In the genomic region with DNA sequence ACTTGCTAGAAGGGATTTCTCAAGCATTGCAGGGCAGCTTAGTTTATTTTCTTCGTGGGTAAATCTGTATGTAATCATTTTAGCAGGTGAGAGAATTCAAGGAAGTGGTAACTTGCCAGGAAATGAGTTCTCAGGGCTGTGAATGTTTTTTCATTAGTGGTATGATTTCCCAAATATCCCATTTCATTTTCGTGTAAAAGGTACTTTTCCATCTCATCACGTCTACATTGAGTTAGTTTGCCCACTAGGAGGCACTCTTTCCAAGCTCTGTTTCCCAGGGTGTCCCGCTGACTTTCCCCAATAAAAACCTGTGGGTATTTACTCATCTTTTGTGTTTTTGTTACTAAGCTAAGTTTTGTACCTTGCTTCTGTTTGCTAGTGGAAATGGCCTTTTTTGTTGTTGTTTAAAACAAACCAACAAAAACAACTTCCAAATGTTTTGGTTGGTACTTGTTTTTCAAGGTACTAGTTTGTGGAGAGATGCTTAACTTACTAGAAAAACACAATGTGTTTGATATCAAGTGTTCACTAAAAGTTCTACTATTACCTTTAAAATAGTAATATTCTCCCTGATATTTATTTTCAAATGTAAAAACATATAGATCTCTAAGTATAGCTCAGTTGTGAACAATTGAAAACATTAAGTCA, we compare ENCODE assay signal across 1 cellular context.
TF ChIP-seq lines count a peak whose summit lies in the region.

No MANE protein-coding gene starts in this region.

TF ChIP-seq in HEK293, 187 proteins besides CTCF, POLR2A, EP300 and RAD21 (continued from another document):
- TF ChIP-seq KLF16 (tag by site-specific recombination; IDR thresholded peaks at IDR 0.05) (no peak), ZFHX2 (tag by site-specific recombination; conservative IDR thresholded peaks at IDR 0.05) (no peak), ZNF426 (tag by site-specific recombination; IDR thresholded peaks at IDR 0.05) (no peak), ZEB2 (tag by site-specific recombination; IDR thresholded peaks at IDR 0.05) (peak; percentile 71; the same call in 1 of the 2 replicates), ZNF362 (tag by site-specific recombination; IDR thresholded peaks at IDR 0.05) (no peak), KLF17 (tag by site-specific recombination; IDR thresholded peaks at IDR 0.05) (no peak), ZFP37 (tag by site-specific recombination; IDR thresholded peaks at IDR 0.05) (peak; percentile 51; the same call in 1 of the 2 replicates), ZNF654 (tag by site-specific recombination; IDR thresholded peaks at IDR 0.05; ENCODE audit: low read depth) (peak; percentile 97), ZNF2 (tag by site-specific recombination; IDR thresholded peaks at IDR 0.05) (0 out of 2 replicates have a peak, but pooled peaks have one; percentile 50), ZNF248 (tag by site-specific recombination; IDR thresholded peaks at IDR 0.05) (no peak), SP3 (tag by site-specific recombination; IDR thresholded peaks at IDR 0.05) (no peak), ZNF132 (tag by site-specific recombination; IDR thresholded peaks at IDR 0.05; ENCODE audit: borderline replicate concordance) (no peak), ZNF202 (tag by site-specific recombination; IDR thresholded peaks at IDR 0.05; ENCODE audit: borderline replicate concordance) (no peak), SCRT1 (tag by site-specific recombination; IDR thresholded peaks at IDR 0.05; ENCODE audit: borderline replicate concordance) (peak; percentile 65; the same call in 1 of the 2 replicates), ZSCAN30 (tag by site-specific recombination; IDR thresholded peaks at IDR 0.05) (peak; percentile 74; the same call in 1 of the 2 replicates), PRDM1 (tag by site-specific recombination; IDR thresholded peaks at IDR 0.05) (peak; percentile 65), ZNF660 (tag by site-specific recombination; IDR thresholded peaks at IDR 0.05) (peak; percentile 75), SCRT2 (tag by site-specific recombination; IDR thresholded peaks at IDR 0.05) (peak; percentile 81), ZNF169 (tag by site-specific recombination; IDR thresholded peaks at IDR 0.05) (no peak), ZNF138 (tag by site-specific recombination; IDR thresholded peaks at IDR 0.05; ENCODE audit: borderline replicate concordance) (no peak), ZIC2 (tag by site-specific recombination; IDR thresholded peaks at IDR 0.05) (peak; percentile 76), ZNF274 (IDR thresholded peaks at IDR 0.05; ENCODE audit: low read length) (no peak), ZNF274 (tag by site-specific recombination; IDR thresholded peaks at IDR 0.05; ENCODE audit: borderline replicate concordance) (no peak), IKZF3 (tag by site-specific recombination; IDR thresholded peaks at IDR 0.05) (peak; percentile 81), ZNF580 (tag by site-specific recombination; IDR thresholded peaks at IDR 0.05) (peak; percentile 59; the same call in 1 of the 2 replicates)
- TF ChIP-seq, protein P1, sequence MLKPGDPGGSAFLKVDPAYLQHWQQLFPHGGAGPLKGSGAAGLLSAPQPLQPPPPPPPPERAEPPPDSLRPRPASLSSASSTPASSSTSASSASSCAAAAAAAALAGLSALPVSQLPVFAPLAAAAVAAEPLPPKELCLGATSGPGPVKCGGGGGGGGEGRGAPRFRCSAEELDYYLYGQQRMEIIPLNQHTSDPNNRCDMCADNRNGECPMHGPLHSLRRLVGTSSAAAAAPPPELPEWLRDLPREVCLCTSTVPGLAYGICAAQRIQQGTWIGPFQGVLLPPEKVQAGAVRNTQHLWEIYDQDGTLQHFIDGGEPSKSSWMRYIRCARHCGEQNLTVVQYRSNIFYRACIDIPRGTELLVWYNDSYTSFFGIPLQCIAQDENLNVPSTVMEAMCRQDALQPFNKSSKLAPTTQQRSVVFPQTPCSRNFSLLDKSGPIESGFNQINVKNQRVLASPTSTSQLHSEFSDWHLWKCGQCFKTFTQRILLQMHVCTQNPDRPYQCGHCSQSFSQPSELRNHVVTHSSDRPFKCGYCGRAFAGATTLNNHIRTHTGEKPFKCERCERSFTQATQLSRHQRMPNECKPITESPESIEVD (tag by site-specific recombination; IDR thresholded peaks at IDR 0.05): peak; percentile 88
